In the genomic region with DNA sequence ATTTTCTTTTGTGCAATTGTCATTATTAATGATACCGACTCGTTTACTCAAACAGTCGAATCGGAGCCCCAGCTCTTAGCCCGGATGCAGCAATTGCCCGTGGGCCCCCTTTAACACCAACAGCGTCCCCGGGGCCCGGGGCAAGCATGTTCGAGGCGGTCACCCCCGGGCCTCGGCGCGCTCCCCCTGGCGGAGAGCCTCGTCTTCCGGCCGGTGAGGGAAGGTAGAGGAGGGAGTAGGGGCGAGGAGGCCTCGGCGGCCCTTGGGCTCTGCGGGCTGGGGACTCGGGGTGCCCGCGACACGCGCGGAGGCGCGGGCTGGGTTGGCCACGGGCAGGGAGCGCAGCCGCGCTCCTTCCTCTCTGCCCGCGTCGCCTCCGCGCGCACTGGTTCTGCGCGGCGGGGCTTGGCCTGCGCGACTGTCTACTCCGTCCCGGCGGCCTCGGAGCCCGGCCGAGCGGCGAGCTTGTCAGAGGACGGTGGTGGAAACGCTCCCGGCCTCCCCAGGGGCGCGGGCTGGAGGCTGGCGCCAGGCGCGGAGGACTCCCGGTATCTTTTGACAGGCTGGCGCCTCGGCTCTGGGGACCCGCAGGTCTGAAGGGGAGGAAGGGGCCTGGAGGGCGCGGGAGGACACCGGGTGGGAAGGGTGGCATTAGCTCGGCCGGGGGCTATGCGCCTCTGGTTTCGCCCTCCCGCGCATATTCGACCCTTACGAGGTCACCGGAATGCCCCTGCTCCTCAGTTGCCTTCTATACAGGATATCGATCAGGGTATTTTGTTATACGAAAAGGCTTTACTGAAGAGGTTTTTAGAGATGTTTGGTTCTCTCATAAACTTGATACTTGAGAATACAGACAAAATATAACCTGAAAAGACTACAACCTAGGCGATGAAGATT, we compare ENCODE assay signal across 8 cellular contexts. TPM values are rescaled to one million over a fixed set of nuclear protein-coding genes. Genes with fewer than 3 reads are reported as not detected.
DNase-seq lines count a peak whose midpoint lies in the region; ATAC-seq and TF ChIP-seq lines count a peak whose summit lies in the region.

No MANE protein-coding gene starts in this region.

- no CpG with 5 or more reads among the region's 81 CpGs for WGBS in mesendoderm (ENCODE audit: extremely low coverage, insufficient coverage, low lambda C conversion rate)

- peak overlapping the region; percentile 86 for H3K9ac ChIP-seq in mesendoderm (ENCODE audit: low read length)

- TF ChIP-seq CTCF in BE2C (IDR thresholded peaks at IDR 0.05; ENCODE audit: low read depth, low read length): peak; percentile 80

- H3K79me2 ChIP-seq in mesendoderm (ENCODE audit: control insufficient read depth, insufficient read depth, low read length): no peaks in the 10 kb centered on the region

- H3K27ac ChIP-seq in effector memory CD4-positive, alpha-beta T cell (ENCODE audit: insufficient read depth, low read length, poor library complexity, severe bottlenecking): peak overlapping the region; percentile 24
- no peak overlapping the region for H3K27ac ChIP-seq in mesendoderm (ENCODE audit: low read depth, low read length)

- no peaks in the 10 kb centered on the region for H3K79me1 ChIP-seq in mesendoderm (ENCODE audit: low read length)

- no peaks in the 10 kb centered on the region; the same call in 1 of the 2 replicates for H3K9me3 ChIP-seq in BE2C
- H3K9me3 ChIP-seq in effector memory CD4-positive, alpha-beta T cell (ENCODE audit: control insufficient read depth, low read length): no peaks in the 10 kb centered on the region

- H2AK5ac ChIP-seq in mesendoderm (ENCODE audit: low read length): no peak overlapping the region

- H3K4me1 ChIP-seq in BE2C (peaks cover 10% of the 10 kb centered on the region), mesendoderm (ENCODE audit: control insufficient read depth, low read depth, low read length) (no peaks in the 10 kb centered on the region)
- peaks cover 14% of the 10 kb centered on the region for H3K4me1 ChIP-seq in effector memory CD4-positive, alpha-beta T cell (ENCODE audit: control insufficient read depth, insufficient read depth, low read length, poor library complexity, severe bottlenecking)

- no peaks in the 10 kb centered on the region for H3K27me3 ChIP-seq in BE2C
- H3K27me3 ChIP-seq in effector memory CD4-positive, alpha-beta T cell (replicated peaks; ENCODE audit: control insufficient read depth, insufficient read depth, low read length, poor library complexity, severe bottlenecking): no peaks in the 10 kb centered on the region
- no peaks in the 10 kb centered on the region for H3K27me3 ChIP-seq in mesendoderm (ENCODE audit: insufficient read depth, low read length, poor library complexity)

- no peaks in the 10 kb centered on the region for H3K36me3 ChIP-seq in BE2C
- H3K36me3 ChIP-seq in effector memory CD4-positive, alpha-beta T cell (ENCODE audit: control insufficient read depth, insufficient read depth, low read length): no peaks in the 10 kb centered on the region
- H3K36me3 ChIP-seq in mesendoderm (ENCODE audit: control insufficient read depth, insufficient read depth, low read length): no peaks in the 10 kb centered on the region

- no peak overlapping the region for H3K23ac ChIP-seq in mesendoderm (ENCODE audit: low read length)

- H2BK5ac ChIP-seq in mesendoderm (ENCODE audit: low read length): no peak overlapping the region

- peak overlapping the region; percentile 28 for H3K18ac ChIP-seq in mesendoderm (ENCODE audit: low read length)

- no peak overlapping the region for H2BK120ac ChIP-seq in mesendoderm (ENCODE audit: low read depth, low read length)

- peak overlapping the region; percentile 97 for H3K4me2 ChIP-seq in mesendoderm (ENCODE audit: low read length)

- ATAC-seq in GM19035 (IDR thresholded peaks at IDR 0.05; ENCODE audit: unreplicated experiment) (peak; percentile 78), HG03280 (IDR thresholded peaks at IDR 0.05; ENCODE audit: unreplicated experiment) (peak; percentile 79)

- DNase-seq in BE2C (peak; percentile 91), NCI-H748 (lab: John Stamatoyannopoulos, UW; ENCODE audit: unreplicated experiment) (peak; percentile 80), mesendoderm (peak; percentile 87)
- peak; percentile 62 to 79 for DNase-seq in activated CD8-positive, alpha-beta memory T cell treated with anti-CD3 and anti-CD28 coated beads for 1 hour (ENCODE audit: extremely low read depth in 1 of 2, low read depth in 1 of 2)
- peak; percentile 65 to 74 (median 72) for DNase-seq in effector memory CD4-positive, alpha-beta T cell
- peak; percentile 61 for DNase-seq in stimulated activated CD8-positive, alpha-beta memory T cell treated with anti-CD3 and anti-CD28 coated beads, Interleukin-15, amount 100 ng/mL, for 1 hour (ENCODE audit: low read depth)

- peak overlapping the region; percentile 90 for H3K56ac ChIP-seq in mesendoderm (ENCODE audit: low read length)

- no peak overlapping the region for H4K8ac ChIP-seq in mesendoderm (ENCODE audit: low read depth, low read length)

- H3K4me3 ChIP-seq in BE2C (ENCODE audit: low read depth, low read length) (peak overlapping the region; percentile 91), mesendoderm (ENCODE audit: low read length) (peak overlapping the region; percentile 72)
- peak overlapping the region; percentile 67 for H3K4me3 ChIP-seq in effector memory CD4-positive, alpha-beta T cell (ENCODE audit: insufficient read depth, low read depth, low read length, poor library complexity, severe bottlenecking)

- no peak overlapping the region for H3K4ac ChIP-seq in mesendoderm (ENCODE audit: low read depth, low read length)

- H2BK15ac ChIP-seq in mesendoderm (replicated peaks; ENCODE audit: low read depth): no peak overlapping the region

- H4K5ac ChIP-seq in mesendoderm (ENCODE audit: low read length): no peak overlapping the region

RNA-seq across cellular contexts. Expression of gene BIVM, which starts 1.5 kb away (rescaled TPM):
- polyA plus RNA-seq in BE2C (2012; ENCODE audit: insufficient read depth, insufficient read length, low read depth): 13.4 TPM
- polyA plus RNA-seq in mesendoderm (2013, experiment 1 of 2): 4.7 TPM
- polyA plus RNA-seq in mesendoderm (2013, experiment 2 of 2): 4.2 TPM

RNA-seq across cellular contexts. Expression of gene POGLUT2, which starts 1.6 kb away (rescaled TPM):
- polyA plus RNA-seq in BE2C (2012; ENCODE audit: insufficient read depth, insufficient read length, low read depth): 26.9 TPM
- 15.4 TPM for polyA plus RNA-seq in mesendoderm (2013, experiment 1 of 2)
- 16.5 TPM for polyA plus RNA-seq in mesendoderm (2013, experiment 2 of 2)

RNA-seq across cellular contexts. Expression of gene TEX30, which starts 26.8 kb away (rescaled TPM):
- 6.2 TPM for polyA plus RNA-seq in BE2C (2012; ENCODE audit: insufficient read depth, insufficient read length, low read depth)
- 9.9 TPM for polyA plus RNA-seq in mesendoderm (2013, experiment 1 of 2)
- 10.2 TPM for polyA plus RNA-seq in mesendoderm (2013, experiment 2 of 2)

RNA-seq across cellular contexts. Expression of gene ERCC5, which starts 45.4 kb away (rescaled TPM):
- polyA plus RNA-seq in BE2C (2012; ENCODE audit: insufficient read depth, insufficient read length, low read depth): 17.0 TPM
- 14.9 TPM for polyA plus RNA-seq in mesendoderm (2013, experiment 1 of 2)
- polyA plus RNA-seq in mesendoderm (2013, experiment 2 of 2): 14.9 TPM
